Comparison of ENCODE assay signal across 8 cellular contexts in genomic region chr9:127927457-127928231, GRCh38. TPM values are rescaled to one million over a fixed set of nuclear protein-coding genes. Genes with fewer than 3 reads are reported as not detected.
DNase-seq lines count a peak whose midpoint lies in the region; ATAC-seq and TF ChIP-seq lines count a peak whose summit lies in the region.

No MANE protein-coding gene starts in this region.

- no peak for ATAC-seq in Right ventricle myocardium superior (ENCODE audit: poor library complexity)
- ATAC-seq in activated T-cell treated with anti-CD3 and anti-CD28 coated beads, Interleukin-2, amount 50 U/mL, for 4 hours = peak; percentile 38 to 42
- ATAC-seq in right cardiac atrium = peak; percentile 1 to 3
- ATAC-seq in HG03045 (IDR thresholded peaks at IDR 0.05; ENCODE audit: unreplicated experiment) = no peak
- no peak for ATAC-seq in HG02938 (IDR thresholded peaks at IDR 0.05; ENCODE audit: unreplicated experiment)

- no peaks in the 10 kb centered on the region for H3K36me3 Mint-ChIP-seq in activated T-cell treated with anti-CD3 and anti-CD28 coated beads, Interleukin-2, amount 50 U/mL, for 4 hours (ENCODE audit: insufficient read depth)

- H3K4me1 ChIP-seq in cardiac muscle cell (ENCODE audit: low read depth) (no peaks in the 10 kb centered on the region), right cardiac atrium (ENCODE audit: control insufficient read depth, insufficient read depth, low read length) (peaks cover 6% of the 10 kb centered on the region)

- no peak for TF ChIP-seq CTCF in cardiac muscle cell (IDR thresholded peaks at IDR 0.05; ENCODE audit: low read depth, low read length)

- no peaks in the 10 kb centered on the region for H3K9me3 Mint-ChIP-seq in activated T-cell treated with anti-CD3 and anti-CD28 coated beads, Interleukin-2, amount 50 U/mL, for 4 hours

- H3K4me3 ChIP-seq in cardiac muscle cell (peak overlapping the region; percentile 14), right cardiac atrium (ENCODE audit: low read length) (peak overlapping the region; percentile 9)

- peaks cover 16% of the 10 kb centered on the region for H3K4me1 Mint-ChIP-seq in activated T-cell treated with anti-CD3 and anti-CD28 coated beads, Interleukin-2, amount 50 U/mL, for 4 hours (ENCODE audit: low read depth)

- peak overlapping the region; percentile 65 for H3K4me3 Mint-ChIP-seq in activated T-cell treated with anti-CD3 and anti-CD28 coated beads, Interleukin-2, amount 50 U/mL, for 4 hours

- no peaks in the 10 kb centered on the region for H3K36me3 ChIP-seq in cardiac muscle cell

- no peaks in the 10 kb centered on the region for H3K9me3 ChIP-seq in cardiac muscle cell (ENCODE audit: low read depth)
- no peaks in the 10 kb centered on the region for H3K9me3 ChIP-seq in right cardiac atrium (ENCODE audit: control insufficient read depth, low read length)

- H3K27ac ChIP-seq in cardiac muscle cell (no peak overlapping the region), right cardiac atrium (ENCODE audit: low read length) (no peak overlapping the region)

- DNase-seq in cardiac muscle cell (ENCODE audit: low read depth in 1 of 2, low spot score in 1 of 2) (peak in 1 of 2 donors; percentile 21), Right ventricle myocardium superior (no peak), right cardiac atrium (no peak), RKO (ENCODE audit: low spot score) (no peak)
- DNase-seq in activated T-cell treated with anti-CD3 and anti-CD28 coated beads, Interleukin-2, amount 50 U/mL, for 4 hours = peak; percentile 69
- peak; percentile 70 to 76 for DNase-seq in stimulated activated CD4-positive, alpha-beta T cell treated with anti-CD3 and anti-CD28 coated beads, Interleukin-2, amount 100 ng/mL, for 24 hours

- H3K27me3 Mint-ChIP-seq in activated T-cell treated with anti-CD3 and anti-CD28 coated beads, Interleukin-2, amount 50 U/mL, for 4 hours (ENCODE audit: low read depth) = peaks cover 5% of the 10 kb centered on the region

- H3K27me3 ChIP-seq in cardiac muscle cell (peaks cover 36% of the 10 kb centered on the region), right cardiac atrium (ENCODE audit: control insufficient read depth, insufficient read depth) (no peaks in the 10 kb centered on the region)

- intact Hi-C loops in Right ventricle myocardium superior (cut with DNase I) = no loop called here
- intact Hi-C loops in right cardiac atrium (cut with DNase I) = loop anchor here in 3 of 4 donors (10.0 kb wide), 2 partner anchors 193 to 423 kb away; partner anchors contain the start of gene TOR2A (in 1 of the 3)

- WGBS in right cardiac atrium = 9% methylated on average over 48 of the region's 48 CpGs

RNA-seq across cellular contexts. Expression of gene PIP5KL1, which starts 2.9 kb away (rescaled TPM):
- total RNA-seq in cardiac muscle cell (0.89 and 1.7 TPM in 2 replicates), Right ventricle myocardium superior (0.48 TPM), right cardiac atrium (1 to 10 TPM in 1 of 4 donors, under 1 TPM in 1, not detected in 2; 0.29 to 1.3 TPM)
- polyA plus RNA-seq in cardiac muscle cell (3.4 and 3.5 TPM in 2 replicates), right cardiac atrium (0.29 TPM)
- total RNA-seq in activated T-cell treated with anti-CD3 and anti-CD28 coated beads, Interleukin-2, amount 50 U/mL, for 4 hours = 1 to 10 TPM; 2.3 to 3.5 (median 2.8) TPM

RNA-seq across cellular contexts. Expression of gene DPM2, which starts 10.0 kb away (rescaled TPM):
- total RNA-seq in cardiac muscle cell (26.1 and 35.6 TPM in 2 replicates), Right ventricle myocardium superior (9.9 TPM), right cardiac atrium (10 to 100 TPM; 13.6 to 20.0 (median 16.0) TPM)
- polyA plus RNA-seq in cardiac muscle cell (54.2 and 70.7 TPM in 2 replicates), right cardiac atrium (16.4 TPM)
- total RNA-seq in activated T-cell treated with anti-CD3 and anti-CD28 coated beads, Interleukin-2, amount 50 U/mL, for 4 hours = 10 to 100 TPM; 89.6 to 91.5 (median 89.9) TPM

RNA-seq across cellular contexts. Expression of gene ST6GALNAC4, which starts 10.8 kb away (rescaled TPM):
- total RNA-seq in cardiac muscle cell (66.2 and 119 TPM in 2 replicates), Right ventricle myocardium superior (18.1 TPM), right cardiac atrium (10 to 100 TPM; 26.3 to 36.7 (median 32.3) TPM)
- polyA plus RNA-seq in cardiac muscle cell (48.8 and 71.4 TPM in 2 replicates), right cardiac atrium (24.3 TPM)
- total RNA-seq in activated T-cell treated with anti-CD3 and anti-CD28 coated beads, Interleukin-2, amount 50 U/mL, for 4 hours = 10 to 100 TPM; 22.0 to 25.7 (median 24.7) TPM

RNA-seq across cellular contexts. Expression of gene ST6GALNAC6, which starts 28.2 kb away (rescaled TPM):
- total RNA-seq in cardiac muscle cell (49.4 and 73.4 TPM in 2 replicates), Right ventricle myocardium superior (38.2 TPM), right cardiac atrium (10 to 100 TPM; 60.1 to 73.7 (median 65.2) TPM)
- polyA plus RNA-seq in cardiac muscle cell (53.0 and 85.2 TPM in 2 replicates), right cardiac atrium (55.9 TPM)
- total RNA-seq in activated T-cell treated with anti-CD3 and anti-CD28 coated beads, Interleukin-2, amount 50 U/mL, for 4 hours = 10 to 100 TPM; 25.9 to 31.5 (median 31.0) TPM

RNA-seq across cellular contexts. Expression of gene AK1, which starts 50.2 kb away (rescaled TPM):
- total RNA-seq in cardiac muscle cell (174 and 175 TPM in 2 replicates), Right ventricle myocardium superior (932 TPM), right cardiac atrium (100 to 1,000 TPM; 630 to 722 (median 659) TPM)
- polyA plus RNA-seq in cardiac muscle cell (346 and 413 TPM in 2 replicates), right cardiac atrium (811 TPM)
- 1 to 10 TPM; 3.6 to 6.4 (median 5.0) TPM for total RNA-seq in activated T-cell treated with anti-CD3 and anti-CD28 coated beads, Interleukin-2, amount 50 U/mL, for 4 hours

Comparison
In these comparisons a context has a peak if more than half of its experiments do, and no peak if none do; other contexts are left out.
1. ATAC-seq: peak in activated T-cell treated with anti-CD3 and anti-CD28 coated beads, Interleukin-2, amount 50 U/mL, for 4 hours (2 of 2) and right cardiac atrium (2 of 2); none in Right ventricle myocardium superior (single experiment), HG03045 (single experiment) and HG02938 (single experiment).
2. DNase-seq: peak in activated T-cell treated with anti-CD3 and anti-CD28 coated beads, Interleukin-2, amount 50 U/mL, for 4 hours (single experiment) and stimulated activated CD4-positive, alpha-beta T cell treated with anti-CD3 and anti-CD28 coated beads, Interleukin-2, amount 100 ng/mL, for 24 hours (2 of 2); none in Right ventricle myocardium superior (single experiment), right cardiac atrium (0 of 3) and RKO (single experiment).